ENCODE assay signal across 20 cellular contexts in the genomic region with DNA sequence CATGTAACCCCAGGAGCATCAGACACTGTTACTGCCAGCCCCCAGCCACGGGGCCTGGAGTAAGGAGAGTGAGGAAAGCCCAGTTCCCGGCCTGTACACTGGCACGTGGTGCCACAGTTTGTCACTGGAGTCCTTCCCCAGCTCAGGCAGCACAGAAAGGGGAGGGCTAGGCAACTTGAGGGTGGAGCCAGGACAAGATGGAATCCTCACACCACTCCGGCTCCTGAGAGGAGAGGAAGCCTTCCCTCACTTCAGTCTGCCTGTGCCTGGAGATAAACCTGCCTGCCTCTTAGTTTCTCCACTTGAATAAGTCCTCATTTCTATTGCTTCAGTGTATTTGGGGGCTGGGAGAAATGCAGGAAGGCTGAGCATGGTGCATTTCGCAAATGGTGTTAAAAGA.
DNase-seq lines count a peak whose midpoint lies in the region; ATAC-seq and TF ChIP-seq lines count a peak whose summit lies in the region.
"Had no signal": no experiment of that assay in that cellular context is flagged by ENCODE, and none has a peak within 500 bp of the region (broad histone marks: within the 10 kb centered on the region; RNA-seq: fewer than 3 reads in every experiment).

No MANE protein-coding gene starts in this region.

- H3K27ac Mint-ChIP-seq in activated T-helper 2 cell treated with anti-CD3 and anti-CD28 coated beads, Interferon-gamma antibody, Interleukin-2, Interleukin-4, amounts not matched to agents 10 μg/mL and 5 μg/mL and 100 μg/mL, durations not matched to agents 14 hours and 24 hours and 36 hours = no peak overlapping the region
- H3K27ac Mint-ChIP-seq: activated CD8-positive, alpha-beta T cell treated with anti-CD3 and anti-CD28 coated beads, Interleukin-2, amount 10 ng/mL, durations not matched to agents 7 days and 5 days; activated naive CD8-positive, alpha-beta T cell treated with anti-CD3 and anti-CD28 coated beads, Interleukin-2, amount 10 ng/mL, durations not matched to agents 7 days and 5 days; activated T-cell treated with anti-CD3 and anti-CD28 coated beads, Interleukin-2, amount 50 U/mL, for 72 hours; naive B cell had no signal

- no peaks in the 10 kb centered on the region for H3K27me3 Mint-ChIP-seq in activated T-helper 2 cell treated with anti-CD3 and anti-CD28 coated beads, Interferon-gamma antibody, Interleukin-2, Interleukin-4, amounts not matched to agents 10 μg/mL and 5 μg/mL and 100 μg/mL, durations not matched to agents 14 hours and 24 hours and 36 hours (ENCODE audit: low read depth)

- H3K9me3 ChIP-seq in HUES6 (ENCODE audit: control insufficient read depth, insufficient read depth, low read depth, low read length) = no peaks in the 10 kb centered on the region
- no peaks in the 10 kb centered on the region for H3K9me3 ChIP-seq in body of pancreas
- H3K9me3 ChIP-seq in mesodermal cell (ENCODE audit: control insufficient read depth, low read length) = no peaks in the 10 kb centered on the region
- no peaks in the 10 kb centered on the region for H3K9me3 ChIP-seq in subcutaneous abdominal adipose tissue (ENCODE audit: control insufficient read depth in 5 of 5, low read length in 5 of 5)
- no peaks in the 10 kb centered on the region for H3K9me3 ChIP-seq in SK-N-SH

- no peaks in the 10 kb centered on the region for H3K79me2 ChIP-seq in SK-N-SH (ENCODE audit: insufficient read depth)

- no peaks in the 10 kb centered on the region for H3K9me3 Mint-ChIP-seq in activated T-helper 2 cell treated with anti-CD3 and anti-CD28 coated beads, Interferon-gamma antibody, Interleukin-2, Interleukin-4, amounts not matched to agents 10 μg/mL and 5 μg/mL and 100 μg/mL, durations not matched to agents 14 hours and 24 hours and 36 hours
- H3K9me3 Mint-ChIP-seq: T-helper 1 cell treated with Interleukin-12 subunit alpha and Interleukin-12 subunit beta and Interleukin-4 antibody, amounts not matched to agents 30 μg/mL and 1 μg/mL, for 36 hours had no signal

- TF ChIP-seq EP300 in SK-N-SH (IDR thresholded peaks at IDR 0.05; ENCODE audit: borderline replicate concordance in 1 of 2, low read depth in 1 of 2, low read length in 1 of 2) = no peak

- H3K4me3 ChIP-seq in HUES6 (ENCODE audit: low read depth, low read length) (no peak overlapping the region), body of pancreas (no peak overlapping the region), mesodermal cell (ENCODE audit: extremely low read depth, insufficient read depth, low read length, poor library complexity, severe bottlenecking) (no peak overlapping the region), subcutaneous abdominal adipose tissue (ENCODE audit: low read depth in 1 of 5, low read length in 5 of 5) (no peak overlapping the region), SK-N-SH (ENCODE audit: low read depth in 2 of 2, low read length in 1 of 2) (no peak overlapping the region)
- H3K4me3 ChIP-seq: GM12878 had no signal

- H3K27me3 ChIP-seq in HUES6 (ENCODE audit: control insufficient read depth, insufficient read depth, low read length) (no peaks in the 10 kb centered on the region), body of pancreas (no peaks in the 10 kb centered on the region), subcutaneous abdominal adipose tissue (ENCODE audit: control insufficient read depth in 5 of 5, insufficient read depth in 4 of 5, low read length in 5 of 5) (no peaks in the 10 kb centered on the region), SK-N-SH (ENCODE audit: insufficient read depth) (no peaks in the 10 kb centered on the region)

- no peak overlapping the region for H3K4me3 Mint-ChIP-seq in activated T-helper 2 cell treated with anti-CD3 and anti-CD28 coated beads, Interferon-gamma antibody, Interleukin-2, Interleukin-4, amounts not matched to agents 10 μg/mL and 5 μg/mL and 100 μg/mL, durations not matched to agents 14 hours and 24 hours and 36 hours (ENCODE audit: low read depth)
- H3K4me3 Mint-ChIP-seq: activated CD8-positive, alpha-beta T cell treated with anti-CD3 and anti-CD28 coated beads, Interleukin-2, amount 10 ng/mL, durations not matched to agents 7 days and 5 days; activated naive CD8-positive, alpha-beta T cell treated with anti-CD3 and anti-CD28 coated beads, Interleukin-2, amount 10 ng/mL, durations not matched to agents 7 days and 5 days; naive B cell; T-helper 1 cell treated with Interleukin-12 subunit alpha and Interleukin-12 subunit beta and Interleukin-4 antibody, amounts not matched to agents 30 μg/mL and 1 μg/mL, for 36 hours had no signal

- no peak overlapping the region for H3K4me2 ChIP-seq in SK-N-SH

- TF ChIP-seq POLR2A in body of pancreas (IDR thresholded peaks at IDR 0.05) = no peak

- intact Hi-C loops in body of pancreas (cut with DNase I) = no loop called here
- intact Hi-C loops in activated T-helper 2 cell treated with anti-CD3 and anti-CD28 coated beads, Interferon-gamma antibody, Interleukin-2, Interleukin-4, amounts not matched to agents 10 μg/mL and 5 μg/mL and 100 μg/mL, durations not matched to agents 14 hours and 24 hours and 36 hours (cut with micrococcal nuclease) = no loop called here

- CTCF ChIA-PET in SK-N-SH (lab: Yijun Ruan, JAX) = interaction anchor here (1.0 to 2.0 kb wide), 2 partner anchors 21 to 391 kb away, joined by 3 to 8 read pairs; no protein-coding TSS in a partner anchor

- H3K27ac ChIP-seq in HUES6 (ENCODE audit: low read depth, low read length) (peak overlapping the region; percentile 31; the same call in 1 of the 2 replicates), body of pancreas (peak overlapping the region; percentile 23 to 96 (median 93)), mesodermal cell (ENCODE audit: low read depth, low read length, severe bottlenecking) (peak overlapping the region; percentile 81), subcutaneous abdominal adipose tissue (ENCODE audit: low read depth, low read length) (peak overlapping the region; percentile 79), SK-N-SH (ENCODE audit: low read depth in 2 of 2, low read length in 1 of 2) (no peak overlapping the region)
- H3K27ac ChIP-seq: WERI-Rb-1 had no signal

- WGBS in body of pancreas, 2 donors = 75 to 76% methylated on average over 2 to 5 of the region's 5 CpGs
- WGBS in mesodermal cell (ENCODE audit: insufficient coverage in 2 of 2), 2 experiments = 83 to 89% methylated on average over 1 to 2 of the region's 5 CpGs
- 66% methylated on average over 3 of the region's 5 CpGs for WGBS in SK-N-SH (ENCODE audit: low lambda C conversion rate)

- H4K20me1 ChIP-seq in SK-N-SH (ENCODE audit: insufficient read depth) = no peaks in the 10 kb centered on the region

- H3K36me3 ChIP-seq in HUES6 (ENCODE audit: control insufficient read depth, insufficient read depth, low read length) (peaks cover 6% of the 10 kb centered on the region; the same call in 1 of the 2 replicates), body of pancreas (replicated peaks in 1 of 2; ENCODE audit: insufficient read depth in 1 of 2, low read depth in 2 of 2) (no peaks in the 10 kb centered on the region), mesodermal cell (ENCODE audit: control insufficient read depth, insufficient read depth, low read length) (peaks cover 11% of the 10 kb centered on the region), subcutaneous abdominal adipose tissue (ENCODE audit: control insufficient read depth in 5 of 5, insufficient read depth in 5 of 5, low read length in 5 of 5) (peaks cover 0 to 13% (median 5%) of the 10 kb centered on the region in 5 donors), SK-N-SH (replicated peaks in 1 of 2; ENCODE audit: control insufficient read depth in 1 of 2, insufficient read depth in 2 of 2, low read length in 1 of 2) (no peaks in the 10 kb centered on the region)
- H3K36me3 ChIP-seq: WERI-Rb-1 had no signal

- no peaks in the 10 kb centered on the region for H3K9me2 ChIP-seq in SK-N-SH

- H3K9ac ChIP-seq in HUES6 (ENCODE audit: low read length) (no peak overlapping the region), subcutaneous abdominal adipose tissue (ENCODE audit: low read length in 5 of 5) (no peak overlapping the region), SK-N-SH (no peak overlapping the region)

- H3K36me3 Mint-ChIP-seq in activated T-helper 2 cell treated with anti-CD3 and anti-CD28 coated beads, Interferon-gamma antibody, Interleukin-2, Interleukin-4, amounts not matched to agents 10 μg/mL and 5 μg/mL and 100 μg/mL, durations not matched to agents 14 hours and 24 hours and 36 hours (ENCODE audit: low read depth) = no peaks in the 10 kb centered on the region
- H3K36me3 Mint-ChIP-seq: activated naive CD8-positive, alpha-beta T cell treated with anti-CD3 and anti-CD28 coated beads, Interleukin-2, amount 10 ng/mL, durations not matched to agents 7 days and 5 days; naive B cell had no signal

- H3K4me1 ChIP-seq in HUES6 (ENCODE audit: control insufficient read depth, insufficient read depth, low read length) (peaks cover 45% of the 10 kb centered on the region), body of pancreas (peaks cover 24% of the 10 kb centered on the region), mesodermal cell (ENCODE audit: control insufficient read depth, insufficient read depth, low read length, poor library complexity, severe bottlenecking) (peaks cover 20% of the 10 kb centered on the region), subcutaneous abdominal adipose tissue (ENCODE audit: control insufficient read depth in 5 of 5, insufficient read depth in 5 of 5, low read length in 5 of 5) (peaks cover 9 to 36% (median 15%) of the 10 kb centered on the region in 5 donors), SK-N-SH (ENCODE audit: control insufficient read depth in 1 of 2, insufficient read depth in 2 of 2, low read depth in 1 of 2, low read length in 1 of 2) (peaks cover 3 to 30% of the 10 kb centered on the region in 2 experiments; a peak in 2 of 4 replicates)

- POLR2A ChIA-PET in SK-N-SH (lab: Yijun Ruan, JAX) = no interaction called here

- no peaks in the 10 kb centered on the region for H3F3A ChIP-seq in SK-N-SH (replicated peaks; ENCODE audit: insufficient read depth)

- no peak for TF ChIP-seq RAD21 in SK-N-SH (IDR thresholded peaks at IDR 0.05; ENCODE audit: low read length)

- DNase-seq in body of pancreas (no peak), anterior cingulate cortex (lab: John Stamatoyannopoulos, UW) (no peak), SK-N-SH (no peak)
- DNase-seq in activated T-helper 2 cell treated with anti-CD3 and anti-CD28 coated beads, Interferon-gamma antibody, Interleukin-2, Interleukin-4, amounts not matched to agents 10 μg/mL and 5 μg/mL and 100 μg/mL, durations not matched to agents 14 hours and 24 hours and 36 hours (ENCODE audit: low spot score) = no peak
- DNase-seq: activated CD8-positive, alpha-beta T cell treated with anti-CD3 and anti-CD28 coated beads, Interleukin-2, amount 10 ng/mL, durations not matched to agents 7 days and 5 days; activated naive CD8-positive, alpha-beta T cell treated with anti-CD3 and anti-CD28 coated beads, Interleukin-2, amount 10 ng/mL, durations not matched to agents 7 days and 5 days; activated T-cell treated with anti-CD3 and anti-CD28 coated beads, Interleukin-2, amount 50 U/mL, for 72 hours; cerebellar nuclear complex; GDM1; naive B cell; NCI-H187; NCI-H446 treated with DMSO at 0.1 percent for 48 hours; NK-92 treated with Interleukin-12 subunit alpha and Interleukin-12 subunit beta, amount 100 ng/mL, for 24 hours; WERI-Rb-1 had no signal

- H3K4me1 Mint-ChIP-seq in activated T-helper 2 cell treated with anti-CD3 and anti-CD28 coated beads, Interferon-gamma antibody, Interleukin-2, Interleukin-4, amounts not matched to agents 10 μg/mL and 5 μg/mL and 100 μg/mL, durations not matched to agents 14 hours and 24 hours and 36 hours (ENCODE audit: low read depth) = peaks cover 15% of the 10 kb centered on the region
- H3K4me1 Mint-ChIP-seq: activated naive CD8-positive, alpha-beta T cell treated with anti-CD3 and anti-CD28 coated beads, Interleukin-2, amount 10 ng/mL, durations not matched to agents 7 days and 5 days; naive B cell had no signal

- TF ChIP-seq CTCF in body of pancreas (IDR thresholded peaks at IDR 0.05) (no peak), SK-N-SH (IDR thresholded peaks at IDR 0.05) (no peak)

- ATAC-seq in body of pancreas (no peak), HG02610 (IDR thresholded peaks at IDR 0.05; ENCODE audit: unreplicated experiment) (no peak)
- ATAC-seq: activated CD8-positive, alpha-beta T cell treated with anti-CD3 and anti-CD28 coated beads, Interleukin-2, amount 10 ng/mL, durations not matched to agents 7 days and 5 days; activated T-cell treated with anti-CD3 and anti-CD28 coated beads, Interleukin-2, amount 50 U/mL, for 72 hours; GM12878 had no signal

- H2AFZ ChIP-seq in SK-N-SH (ENCODE audit: low read depth) = no peak overlapping the region

Comparison
In these comparisons a context has a peak if more than half of its experiments do, and no peak if none do; other contexts are left out.
1. H3K27ac ChIP-seq: peak in HUES6 (single experiment), body of pancreas (4 of 4), mesodermal cell (single experiment) and subcutaneous abdominal adipose tissue (single experiment); none in SK-N-SH (0 of 2).